Comparison of ENCODE assay signal across 1 cellular context in the genomic region with DNA sequence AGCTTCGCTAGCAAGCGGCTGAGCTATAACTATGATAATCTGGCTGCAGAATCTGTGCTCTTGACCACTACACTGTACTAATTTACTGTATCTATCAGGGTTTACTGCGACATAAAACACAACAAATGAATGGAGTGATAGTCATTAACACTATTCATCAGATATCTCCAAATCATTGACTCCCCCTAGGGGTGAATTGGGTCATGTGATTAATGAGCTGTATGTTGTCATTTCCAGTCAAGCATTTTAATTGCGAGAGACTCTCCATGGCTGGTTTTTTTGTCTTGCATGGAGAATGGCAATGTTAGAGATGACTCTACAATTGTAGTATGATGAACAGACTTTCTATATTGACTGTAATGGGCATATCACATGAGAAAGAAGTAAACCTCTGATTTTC.
TF ChIP-seq lines count a peak whose summit lies in the region.

No MANE protein-coding gene starts in this region.

TF ChIP-seq in GM12878, 131 proteins besides CTCF, POLR2A, EP300 and RAD21 (continued from another document):
- TF ChIP-seq CEBPB (IDR thresholded peaks at IDR 0.05; ENCODE audit: borderline replicate concordance in 1 of 2, low read depth in 2 of 2, low read length in 2 of 2), result no peak
TF ChIP-seq in GM12878: peak in this region for 0.
